15 cellular contexts compared by ENCODE assay signal in the genomic region with DNA sequence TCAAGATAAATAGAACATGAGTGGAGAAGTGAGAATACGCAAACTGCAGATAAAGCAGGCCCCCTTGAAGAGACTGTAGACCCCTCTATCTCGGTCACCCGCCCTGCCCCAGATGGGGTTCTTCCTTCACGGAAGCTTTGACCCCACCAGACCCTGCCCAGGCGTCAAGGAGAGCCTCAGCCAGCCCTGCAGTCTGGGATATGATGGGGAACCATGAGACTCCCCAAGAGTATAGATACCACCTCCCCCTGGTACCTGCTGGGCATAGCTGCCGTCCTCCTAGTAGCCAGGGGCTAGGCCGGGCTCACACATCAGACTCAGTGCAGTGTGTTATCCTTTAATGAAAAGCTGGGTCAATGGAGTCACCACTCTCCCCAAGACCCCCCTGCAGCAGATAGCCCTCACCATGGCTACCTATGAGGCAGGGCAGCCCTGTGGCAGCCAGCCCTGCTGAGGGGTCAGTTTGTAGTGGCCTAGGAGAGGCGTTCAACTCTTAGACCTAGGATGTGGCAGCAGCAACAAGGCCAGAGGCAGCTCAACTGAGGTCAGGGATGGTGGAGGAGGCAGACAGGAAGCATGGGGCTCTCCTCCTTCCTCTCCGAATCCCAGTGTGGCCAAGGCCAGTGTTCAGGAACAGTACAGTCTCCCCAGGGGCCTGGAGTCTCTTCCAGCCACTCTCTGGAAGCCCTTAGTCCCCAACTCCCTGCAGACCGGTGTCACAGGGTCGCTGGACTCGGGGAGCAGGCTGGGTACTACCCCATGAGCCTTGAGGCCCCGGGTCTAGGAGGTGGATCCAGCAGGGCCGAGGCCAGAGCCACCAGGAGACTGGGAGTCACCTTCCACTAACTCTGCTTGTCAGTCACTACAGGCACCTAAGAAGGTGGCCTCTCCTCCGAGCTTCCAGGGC. TPM values are rescaled to one million over a fixed set of nuclear protein-coding genes. Genes with fewer than 3 reads are reported as not detected.
DNase-seq lines count a peak whose midpoint lies in the region; ATAC-seq and TF ChIP-seq lines count a peak whose summit lies in the region.
"Had no signal": no experiment of that assay in that cellular context is flagged by ENCODE, and none has a peak within 500 bp of the region (broad histone marks: within the 10 kb centered on the region; RNA-seq: fewer than 3 reads in every experiment).

No MANE protein-coding gene starts in this region.

- H3K27ac ChIP-seq in thyroid gland: peak overlapping the region in 2 of 3 donors; percentile 83 to 89
- no peak overlapping the region for H3K27ac ChIP-seq in upper lobe of right lung
- H3K27ac ChIP-seq: A549, psoas muscle, SJSA1 had no signal

- WGBS in thyroid gland, 2 donors: 90 to 100% methylated on average over 5 to 10 of the region's 15 CpGs

- no peaks in the 10 kb centered on the region for H3K9me3 Mint-ChIP-seq in activated CD4-positive, alpha-beta T cell treated with anti-CD3 and anti-CD28 coated beads, Interleukin-2, amount 10 ng/mL, durations not matched to agents 24 days and 14 days
- no peaks in the 10 kb centered on the region for H3K9me3 Mint-ChIP-seq in activated CD8-positive, alpha-beta memory T cell treated with anti-CD3 and anti-CD28 coated beads, Interleukin-2, amount 10 ng/mL, durations not matched to agents 7 days and 5 days (ENCODE audit: low read depth)
- no peaks in the 10 kb centered on the region for H3K9me3 Mint-ChIP-seq in memory B cell
- H3K9me3 Mint-ChIP-seq: CD4-positive, alpha-beta memory T cell had no signal

- no peaks in the 10 kb centered on the region for H3K36me3 Mint-ChIP-seq in activated CD4-positive, alpha-beta T cell treated with anti-CD3 and anti-CD28 coated beads, Interleukin-2, amount 10 ng/mL, durations not matched to agents 24 days and 14 days (ENCODE audit: low read depth)
- no peaks in the 10 kb centered on the region for H3K36me3 Mint-ChIP-seq in activated CD8-positive, alpha-beta memory T cell treated with anti-CD3 and anti-CD28 coated beads, Interleukin-2, amount 10 ng/mL, durations not matched to agents 7 days and 5 days
- no peaks in the 10 kb centered on the region for H3K36me3 Mint-ChIP-seq in memory B cell
- H3K36me3 Mint-ChIP-seq: CD4-positive, alpha-beta memory T cell had no signal

- CTCF ChIA-PET in activated CD8-positive, alpha-beta memory T cell treated with anti-CD3 and anti-CD28 coated beads, Interleukin-2, amount 10 ng/mL, durations not matched to agents 7 days and 5 days (lab: Charles Lee): interaction anchor here (4.3 to 6.0 kb wide), 2 partner anchors 32 to 144 kb away, joined by 34 to 78 read pairs; no protein-coding TSS in a partner anchor

- no peak overlapping the region for H3K27ac Mint-ChIP-seq in activated CD4-positive, alpha-beta T cell treated with anti-CD3 and anti-CD28 coated beads, Interleukin-2, amount 10 ng/mL, durations not matched to agents 24 days and 14 days
- no peak overlapping the region for H3K27ac Mint-ChIP-seq in activated CD8-positive, alpha-beta memory T cell treated with anti-CD3 and anti-CD28 coated beads, Interleukin-2, amount 10 ng/mL, durations not matched to agents 7 days and 5 days
- H3K27ac Mint-ChIP-seq in memory B cell: peak overlapping the region; percentile 17

- no peaks in the 10 kb centered on the region for H3K27me3 ChIP-seq in thyroid gland
- H3K27me3 ChIP-seq in upper lobe of right lung: no peaks in the 10 kb centered on the region
- H3K27me3 ChIP-seq in MG63: no peaks in the 10 kb centered on the region
- no peaks in the 10 kb centered on the region for H3K27me3 ChIP-seq in BE2C
- H3K27me3 ChIP-seq: SJSA1 had no signal

- no peak for TF ChIP-seq POLR2A in thyroid gland (IDR thresholded peaks at IDR 0.05)

- H3K4me1 Mint-ChIP-seq in activated CD4-positive, alpha-beta T cell treated with anti-CD3 and anti-CD28 coated beads, Interleukin-2, amount 10 ng/mL, durations not matched to agents 24 days and 14 days: peaks cover 2% of the 10 kb centered on the region
- no peaks in the 10 kb centered on the region for H3K4me1 Mint-ChIP-seq in activated CD8-positive, alpha-beta memory T cell treated with anti-CD3 and anti-CD28 coated beads, Interleukin-2, amount 10 ng/mL, durations not matched to agents 7 days and 5 days
- no peaks in the 10 kb centered on the region for H3K4me1 Mint-ChIP-seq in memory B cell

- intact Hi-C loops in activated CD4-positive, alpha-beta T cell treated with anti-CD3 and anti-CD28 coated beads, Interleukin-2, amount 10 ng/mL, durations not matched to agents 24 days and 14 days (cut with micrococcal nuclease): loop anchor here (10.0 kb wide), 1 partner anchor 129 kb away; no protein-coding TSS in a partner anchor
- intact Hi-C loops in thyroid gland (cut with DNase I): loop anchor here (5.0 kb wide), 1 partner anchor 144 kb away; no protein-coding TSS in a partner anchor
- intact Hi-C loops in upper lobe of right lung (cut with DNase I): loop anchor here (5.0 kb wide), 1 partner anchor 34 kb away; no protein-coding TSS in a partner anchor

- H3K27me3 Mint-ChIP-seq in activated CD4-positive, alpha-beta T cell treated with anti-CD3 and anti-CD28 coated beads, Interleukin-2, amount 10 ng/mL, durations not matched to agents 24 days and 14 days: peaks cover 4% of the 10 kb centered on the region
- H3K27me3 Mint-ChIP-seq in activated CD8-positive, alpha-beta memory T cell treated with anti-CD3 and anti-CD28 coated beads, Interleukin-2, amount 10 ng/mL, durations not matched to agents 7 days and 5 days: peaks cover 4% of the 10 kb centered on the region
- H3K27me3 Mint-ChIP-seq in memory B cell: no peaks in the 10 kb centered on the region

- no peak for TF ChIP-seq CTCF in thyroid gland (IDR thresholded peaks at IDR 0.05)
- no peak for TF ChIP-seq CTCF in upper lobe of right lung (IDR thresholded peaks at IDR 0.05)
- no peak for TF ChIP-seq CTCF in BE2C (IDR thresholded peaks at IDR 0.05; ENCODE audit: low read depth, low read length)

- peaks cover 20 to 34% of the 10 kb centered on the region in 2 donors for H3K36me3 ChIP-seq in thyroid gland
- H3K36me3 ChIP-seq in upper lobe of right lung: peaks cover 23% of the 10 kb centered on the region
- H3K36me3 ChIP-seq in MG63: no peaks in the 10 kb centered on the region
- no peaks in the 10 kb centered on the region for H3K36me3 ChIP-seq in BE2C
- H3K36me3 ChIP-seq: SJSA1 had no signal

- H3K4me3 Mint-ChIP-seq in activated CD4-positive, alpha-beta T cell treated with anti-CD3 and anti-CD28 coated beads, Interleukin-2, amount 10 ng/mL, durations not matched to agents 24 days and 14 days: no peak overlapping the region
- no peak overlapping the region for H3K4me3 Mint-ChIP-seq in activated CD8-positive, alpha-beta memory T cell treated with anti-CD3 and anti-CD28 coated beads, Interleukin-2, amount 10 ng/mL, durations not matched to agents 7 days and 5 days
- no peak overlapping the region for H3K4me3 Mint-ChIP-seq in memory B cell
- H3K4me3 Mint-ChIP-seq: CD4-positive, alpha-beta memory T cell had no signal

- peaks cover 6 to 20% of the 10 kb centered on the region in 2 donors for H3K4me1 ChIP-seq in thyroid gland
- peaks cover 14% of the 10 kb centered on the region for H3K4me1 ChIP-seq in upper lobe of right lung
- H3K4me1 ChIP-seq in BE2C: no peaks in the 10 kb centered on the region
- H3K4me1 ChIP-seq: psoas muscle had no signal

- H3K4me3 ChIP-seq in thyroid gland (replicated peaks in 1 of 3) (no peak overlapping the region), upper lobe of right lung (no peak overlapping the region), MG63 (no peak overlapping the region), BE2C (ENCODE audit: low read depth, low read length) (no peak overlapping the region)
- H3K4me3 ChIP-seq: A549, psoas muscle, SJSA1 had no signal

- no peak for ATAC-seq in activated CD8-positive, alpha-beta memory T cell treated with anti-CD3 and anti-CD28 coated beads, Interleukin-2, amount 10 ng/mL, durations not matched to agents 7 days and 5 days
- ATAC-seq in memory B cell (ENCODE audit: low read depth): no peak
- no peak for ATAC-seq in upper lobe of right lung
- ATAC-seq: A549, psoas muscle had no signal

- peak; percentile 1 for DNase-seq in activated CD4-positive, alpha-beta T cell treated with anti-CD3 and anti-CD28 coated beads for 48 hours
- no peak for DNase-seq in activated CD4-positive, alpha-beta T cell treated with anti-CD3 and anti-CD28 coated beads, Interleukin-2, amount 10 ng/mL, durations not matched to agents 24 days and 14 days
- peak; percentile 33 for DNase-seq in activated CD8-positive, alpha-beta memory T cell treated with anti-CD3 and anti-CD28 coated beads, Interleukin-2, amount 10 ng/mL, durations not matched to agents 7 days and 5 days
- DNase-seq in memory B cell (ENCODE audit: low spot score in 2 of 2): no peak
- peak in 1 of 2 donors; percentile 2 for DNase-seq in thyroid gland
- no peak for DNase-seq in upper lobe of right lung
- no peak for DNase-seq in MG63
- no peak for DNase-seq in BE2C
- DNase-seq: CD4-positive, alpha-beta memory T cell; midbrain; NCI-H1105 had no signal

- H3K9me3 ChIP-seq in thyroid gland: no peaks in the 10 kb centered on the region
- H3K9me3 ChIP-seq in upper lobe of right lung: no peaks in the 10 kb centered on the region
- H3K9me3 ChIP-seq in MG63: no peaks in the 10 kb centered on the region
- H3K9me3 ChIP-seq in BE2C: no peaks in the 10 kb centered on the region
- H3K9me3 ChIP-seq: A549, psoas muscle, SJSA1 had no signal

RNA-seq across cellular contexts. Expression of gene PLXNB1, which starts 26.1 kb away (rescaled TPM):
- total RNA-seq in activated CD4-positive, alpha-beta T cell treated with anti-CD3 and anti-CD28 coated beads, Interleukin-2, amount 10 ng/mL, durations not matched to agents 24 days and 14 days: 5.7 and 6.5 TPM in 2 replicates
- 1 to 10 TPM; 1.8 to 4.0 TPM for total RNA-seq in activated CD8-positive, alpha-beta memory T cell treated with anti-CD3 and anti-CD28 coated beads, Interleukin-2, amount 10 ng/mL, durations not matched to agents 7 days and 5 days
- total RNA-seq in thyroid gland: 100 to 1,000 TPM; 126 to 216 (median 138) TPM
- 103 TPM for total RNA-seq in upper lobe of right lung
- 1.6 and 7.0 TPM in 2 replicates for total RNA-seq in MG63 (2014; rRNA removed; shearing (Covaris generic); ENCODE audit: low replicate concordance)
- polyA plus RNA-seq in BE2C (2012; ENCODE audit: insufficient read depth, insufficient read length, low read depth): 24.9 TPM

RNA-seq across cellular contexts. Expression of gene FBXW12, which starts 31.8 kb away (rescaled TPM):
- 0.14 and 0.28 TPM in 2 replicates for total RNA-seq in activated CD4-positive, alpha-beta T cell treated with anti-CD3 and anti-CD28 coated beads, Interleukin-2, amount 10 ng/mL, durations not matched to agents 24 days and 14 days
- total RNA-seq in activated CD8-positive, alpha-beta memory T cell treated with anti-CD3 and anti-CD28 coated beads, Interleukin-2, amount 10 ng/mL, durations not matched to agents 7 days and 5 days: not detected
- total RNA-seq in thyroid gland (not detected), upper lobe of right lung (not detected)
- not detected in 2 replicates for total RNA-seq in MG63 (2014; rRNA removed; shearing (Covaris generic); ENCODE audit: low replicate concordance)
- 0.37 TPM for polyA plus RNA-seq in BE2C (2012; ENCODE audit: insufficient read depth, insufficient read length, low read depth)
- total RNA-seq: CD4-positive, alpha-beta memory T cell; fibroblast of villous mesenchyme; psoas muscle; SJSA1 had no signal
- polyA plus RNA-seq: A549; CD4-positive, alpha-beta memory T cell had no signal

RNA-seq across cellular contexts. Expression of gene CCDC51, which starts 36.1 kb away (rescaled TPM):
- 24.4 and 25.9 TPM in 2 replicates for total RNA-seq in activated CD4-positive, alpha-beta T cell treated with anti-CD3 and anti-CD28 coated beads, Interleukin-2, amount 10 ng/mL, durations not matched to agents 24 days and 14 days
- total RNA-seq in activated CD8-positive, alpha-beta memory T cell treated with anti-CD3 and anti-CD28 coated beads, Interleukin-2, amount 10 ng/mL, durations not matched to agents 7 days and 5 days: 10 to 100 TPM; 18.4 to 21.9 TPM
- 10 to 100 TPM in 3 of 4 donors, 1 to 10 TPM in 1; 8.6 to 17.0 (median 15.0) TPM for total RNA-seq in thyroid gland
- 11.4 TPM for total RNA-seq in upper lobe of right lung
- 26.9 and 28.6 TPM in 2 replicates for total RNA-seq in MG63 (2014; rRNA removed; shearing (Covaris generic); ENCODE audit: low replicate concordance)
- polyA plus RNA-seq in BE2C (2012; ENCODE audit: insufficient read depth, insufficient read length, low read depth): 33.3 TPM

RNA-seq across cellular contexts. Expression of gene TMA7, which starts 36.3 kb away (rescaled TPM):
- 272 and 275 TPM in 2 replicates for total RNA-seq in activated CD4-positive, alpha-beta T cell treated with anti-CD3 and anti-CD28 coated beads, Interleukin-2, amount 10 ng/mL, durations not matched to agents 24 days and 14 days
- 100 to 1,000 TPM; 219 to 298 TPM for total RNA-seq in activated CD8-positive, alpha-beta memory T cell treated with anti-CD3 and anti-CD28 coated beads, Interleukin-2, amount 10 ng/mL, durations not matched to agents 7 days and 5 days
- total RNA-seq in thyroid gland: 100 to 1,000 TPM; 133 to 413 (median 301) TPM
- total RNA-seq in upper lobe of right lung: 169 TPM
- 316 and 348 TPM in 2 replicates for total RNA-seq in MG63 (2014; rRNA removed; shearing (Covaris generic); ENCODE audit: low replicate concordance)
- polyA plus RNA-seq in BE2C (2012; ENCODE audit: insufficient read depth, insufficient read length, low read depth): 249 TPM

RNA-seq across cellular contexts. Expression of gene ATRIP, which starts 42.8 kb away (rescaled TPM):
- 18.3 and 20.0 TPM in 2 replicates for total RNA-seq in activated CD4-positive, alpha-beta T cell treated with anti-CD3 and anti-CD28 coated beads, Interleukin-2, amount 10 ng/mL, durations not matched to agents 24 days and 14 days
- total RNA-seq in activated CD8-positive, alpha-beta memory T cell treated with anti-CD3 and anti-CD28 coated beads, Interleukin-2, amount 10 ng/mL, durations not matched to agents 7 days and 5 days: 10 to 100 TPM; 20.9 to 21.2 TPM
- total RNA-seq in thyroid gland (10 to 100 TPM in 2 of 4 donors, 1 to 10 TPM in 2; 8.4 to 13.9 (median 11.0) TPM), upper lobe of right lung (5.3 TPM)
- 6.8 and 25.3 TPM in 2 replicates for total RNA-seq in MG63 (2014; rRNA removed; shearing (Covaris generic); ENCODE audit: low replicate concordance)
- polyA plus RNA-seq in BE2C (2012; ENCODE audit: insufficient read depth, insufficient read length, low read depth): 9.0 TPM

Comparison
In these comparisons a context has a peak if more than half of its experiments do, and no peak if none do; other contexts are left out.
1. DNase-seq: peak in activated CD4-positive, alpha-beta T cell treated with anti-CD3 and anti-CD28 coated beads for 48 hours (single experiment) and activated CD8-positive, alpha-beta memory T cell treated with anti-CD3 and anti-CD28 coated beads, Interleukin-2, amount 10 ng/mL, durations not matched to agents 7 days and 5 days (single experiment); none in activated CD4-positive, alpha-beta T cell treated with anti-CD3 and anti-CD28 coated beads, Interleukin-2, amount 10 ng/mL, durations not matched to agents 24 days and 14 days (single experiment), memory B cell (0 of 2), upper lobe of right lung (single experiment), MG63 (single experiment) and BE2C (single experiment).
2. RNA of gene PLXNB1, which starts 26.1 kb away (total RNA-seq): 126 to 216 TPM in thyroid gland and 103 TPM in upper lobe of right lung (single experiment); 1.6 to 7.0 TPM in MG63, 5.7 to 6.5 TPM in activated CD4-positive, alpha-beta T cell treated with anti-CD3 and anti-CD28 coated beads, Interleukin-2, amount 10 ng/mL, durations not matched to agents 24 days and 14 days and 1.8 to 4.0 TPM in activated CD8-positive, alpha-beta memory T cell treated with anti-CD3 and anti-CD28 coated beads, Interleukin-2, amount 10 ng/mL, durations not matched to agents 7 days and 5 days; every median in the first group is over 10 times any median in the second.